9 cellular contexts compared by ENCODE assay signal in genomic region chr14:22839159-22839779, GRCh38. TPM values are rescaled to one million over a fixed set of nuclear protein-coding genes. Genes with fewer than 3 reads are reported as not detected.
DNase-seq lines count a peak whose midpoint lies in the region; ATAC-seq and TF ChIP-seq lines count a peak whose summit lies in the region.
"Had no signal": no experiment of that assay in that cellular context is flagged by ENCODE, and none has a peak within 500 bp of the region (broad histone marks: within the 10 kb centered on the region; RNA-seq: fewer than 3 reads in every experiment).

No MANE protein-coding gene starts in this region.

- peak overlapping the region; percentile 98 for H3K27ac ChIP-seq in hepatocyte
- H3K27ac ChIP-seq in sigmoid colon, result peak overlapping the region; percentile 97 to 100 (median 98)

- peak; percentile 25 for DNase-seq in GM13977 (ENCODE audit: low spot score)
- peak; percentile 53 for DNase-seq in amniotic epithelial cell (ENCODE audit: low read depth)
- DNase-seq in hepatocyte (ENCODE audit: low spot score), result no peak
- peak; percentile 90 for DNase-seq in sigmoid colon
- no peak for DNase-seq in NCI-H748 treated with DMSO at 0.1 percent for 48 hours (lab: John Stamatoyannopoulos, UW)
- no peak for DNase-seq in NCI-H1048 (lab: John Stamatoyannopoulos, UW)
- DNase-seq in NCI-H774 (lab: John Stamatoyannopoulos, UW), result no peak

- H3K4me1 ChIP-seq in hepatocyte (ENCODE audit: insufficient read depth) (peaks cover 15% of the 10 kb centered on the region), sigmoid colon (peaks cover 0 to 63% (median 48%) of the 10 kb centered on the region in 4 donors)

- H3K36me3 ChIP-seq in hepatocyte (replicated peaks; ENCODE audit: insufficient read depth, low read depth) (no peaks in the 10 kb centered on the region), sigmoid colon (peaks cover 33 to 42% (median 36%) of the 10 kb centered on the region in 4 donors)

- no peaks in the 10 kb centered on the region for H3K9me2 ChIP-seq in hepatocyte (replicated peaks; ENCODE audit: insufficient read depth)

- H3K27me3 ChIP-seq in hepatocyte (no peaks in the 10 kb centered on the region), sigmoid colon (no peaks in the 10 kb centered on the region)

- peak overlapping the region; percentile 88 for H3K4me2 ChIP-seq in hepatocyte

- H4K20me1 ChIP-seq in hepatocyte (ENCODE audit: insufficient read depth, poor library complexity, severe bottlenecking), result peaks cover 17% of the 10 kb centered on the region

- no peak for TF ChIP-seq POLR2A in sigmoid colon (IDR thresholded peaks at IDR 0.05)

- in situ Hi-C loops in GM13977 (cut with MboI; ENCODE audit: low pct_unique_long_range_greater_than_20kb, low sequenced_read_pairs, unreplicated experiment), result no loop called here

- TF ChIP-seq CTCF in GM13977 (IDR thresholded peaks at IDR 0.05; ENCODE audit: extremely low read depth, insufficient read depth, missing control alignments) (no peak), hepatocyte (IDR thresholded peaks at IDR 0.05; ENCODE audit: poor library complexity) (no peak), sigmoid colon (IDR thresholded peaks at IDR 0.05) (no peak)

- H2AFZ ChIP-seq in hepatocyte, result no peak overlapping the region

- TF ChIP-seq EP300 in sigmoid colon (IDR thresholded peaks at IDR 0.05), result peak in 1 of 4 donors; percentile 14

- 72% methylated on average over 6 of the region's 6 CpGs for WGBS in hepatocyte (ENCODE audit: low lambda C conversion rate, missing lambda C conversion rate)
- WGBS in sigmoid colon, 2 donors, result 64 to 66% methylated on average over 6 of the region's 6 CpGs

- peaks cover 58% of the 10 kb centered on the region for H3K79me2 ChIP-seq in hepatocyte

- intact Hi-C loops in sigmoid colon (cut with DNase I), result loop anchor here (5.0 kb wide), 1 partner anchor 33 kb away; the partner anchor contains the start of gene LRP10

- H3K4me3 ChIP-seq in hepatocyte, result peak overlapping the region; percentile 89
- H3K4me3 ChIP-seq in sigmoid colon, result peak overlapping the region; percentile 95 to 98 (median 97)

- ATAC-seq in HG03139 (IDR thresholded peaks at IDR 0.05; ENCODE audit: unreplicated experiment), result no peak

- H3K9me3 ChIP-seq in hepatocyte (ENCODE audit: low read depth) (no peaks in the 10 kb centered on the region), sigmoid colon (no peaks in the 10 kb centered on the region)

RNA-seq across cellular contexts. Expression of gene MMP14, which starts 2.9 kb away (rescaled TPM):
- total RNA-seq in hepatocyte, result 122 and 160 TPM in 2 replicates
- 17.1 and 21.4 TPM in 2 replicates for polyA plus RNA-seq in hepatocyte
- 100 to 1,000 TPM in 3 of 4 donors, 10 to 100 TPM in 1; 86.6 to 140 (median 115) TPM for total RNA-seq in sigmoid colon
- polyA plus RNA-seq in sigmoid colon, result 10 to 100 TPM; 21.0 to 85.4 (median 33.5) TPM

RNA-seq across cellular contexts. Expression of gene MRPL52, which starts 9.6 kb away (rescaled TPM):
- 50.6 and 164 TPM in 2 replicates for total RNA-seq in hepatocyte
- polyA plus RNA-seq in hepatocyte, result 214 and 227 TPM in 2 replicates
- 100 to 1,000 TPM in 1 of 4 donors, 10 to 100 TPM in 3; 54.6 to 333 (median 58.3) TPM for total RNA-seq in sigmoid colon
- 100 to 1,000 TPM in 2 of 3 donors, 10 to 100 TPM in 1; 64.3 to 117 (median 105) TPM for polyA plus RNA-seq in sigmoid colon

RNA-seq across cellular contexts. Expression of gene SLC7A7, which starts 24.0 kb away (rescaled TPM):
- total RNA-seq in hepatocyte (337 and 381 TPM in 2 replicates), sigmoid colon (10 to 100 TPM; 16.1 to 23.5 (median 16.5) TPM)
- polyA plus RNA-seq in hepatocyte (169 and 206 TPM in 2 replicates), sigmoid colon (10 to 100 TPM; 15.6 to 22.7 (median 16.4) TPM)

RNA-seq across cellular contexts. Expression of gene LRP10, which starts 32.3 kb away (rescaled TPM):
- 34.4 and 56.2 TPM in 2 replicates for total RNA-seq in hepatocyte
- polyA plus RNA-seq in hepatocyte, result 92.7 and 117 TPM in 2 replicates
- 100 to 1,000 TPM in 2 of 4 donors, 10 to 100 TPM in 2; 75.3 to 124 (median 95.1) TPM for total RNA-seq in sigmoid colon
- 100 to 1,000 TPM in 1 of 3 donors, 10 to 100 TPM in 2; 34.4 to 139 (median 42.6) TPM for polyA plus RNA-seq in sigmoid colon

RNA-seq across cellular contexts. Expression of gene REM2, which starts 43.8 kb away (rescaled TPM):
- total RNA-seq in hepatocyte (1.5 and 1.9 TPM in 2 replicates), sigmoid colon (1 to 10 TPM in 1 of 4 donors, under 1 TPM in 2, not detected in 1; 0.71 to 1.4 (median 0.81) TPM)
- polyA plus RNA-seq in hepatocyte (5.5 and 6.3 TPM in 2 replicates), sigmoid colon (under 1 TPM in 2 of 3 donors, not detected in 1; 0.60 to 0.96 TPM)
- total RNA-seq: SK-MEL-5 had no signal

Comparison
In these comparisons a context has a peak if more than half of its experiments do, and no peak if none do; other contexts are left out.
1. DNase-seq: peak in GM13977 (single experiment), amniotic epithelial cell (single experiment) and sigmoid colon (single experiment); none in hepatocyte (single experiment), NCI-H748 treated with DMSO at 0.1 percent for 48 hours (single experiment), NCI-H1048 (single experiment) and NCI-H774 (single experiment).
2. RNA of gene SLC7A7, which starts 24.0 kb away (total RNA-seq): 337 to 381 TPM in hepatocyte; 16.1 to 23.5 TPM in sigmoid colon; every median in the first group is over 10 times any median in the second.